In the genomic region with DNA sequence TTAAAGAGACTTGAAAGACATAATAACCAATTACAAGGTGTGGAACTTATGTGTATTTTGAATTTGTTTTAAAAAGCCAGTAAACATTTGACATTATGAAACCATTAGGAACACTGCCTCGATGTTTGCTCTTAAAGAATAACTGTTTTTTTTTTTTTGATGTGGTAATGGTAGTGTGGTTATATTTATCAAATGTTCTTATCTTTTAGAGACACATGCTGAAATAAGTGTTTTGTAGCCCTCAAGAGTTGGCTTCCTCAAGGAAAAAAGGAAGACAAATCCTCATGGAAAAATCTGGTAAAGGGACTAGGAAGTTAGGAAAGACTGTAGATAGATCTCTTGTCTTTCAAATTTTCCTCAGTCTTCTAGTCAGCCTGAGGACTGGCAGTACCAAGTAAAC, we compare ENCODE assay signal across 24 cellular contexts.
"Had no signal": no experiment of that assay in that cellular context is flagged by ENCODE, and none has a peak within 500 bp of the region (broad histone marks: within the 10 kb centered on the region; RNA-seq: fewer than 3 reads in every experiment).

No MANE protein-coding gene starts in this region.

- DNase-seq: activated CD4-positive, alpha-beta T cell treated with anti-CD3 and anti-CD28 coated beads for 1 hour; activated CD4-positive, alpha-beta T cell treated with anti-CD3 and anti-CD28 coated beads, Interleukin-2, amount 10 ng/mL, durations not matched to agents 24 days and 14 days; activated CD4-positive, alpha-beta T cell treated with anti-CD3 and anti-CD28 coated beads, Interleukin-2, amount 50 U/mL, for 4 hours; activated CD4-positive, CD25-positive, alpha-beta regulatory T cell; activated CD8-positive, alpha-beta T cell treated with anti-CD3 and anti-CD28 coated beads for 36 hours; activated effector memory CD4-positive, alpha-beta T cell treated with anti-CD3 and anti-CD28 coated beads, Interleukin-2, amount 50 U/mL, for 16 hours; activated naive CD4-positive, alpha-beta T cell; activated T-cell treated with anti-CD3 and anti-CD28 coated beads, Interleukin-2, amount 50 U/mL, for 1 hour; activated T-cell treated with anti-CD3 and anti-CD28 coated beads, Interleukin-2, amount 50 U/mL, for 72 hours; adrenal gland; anterior cingulate cortex; KBM-7; MM.1S; NCI-H146; NCI-H2029 treated with DMSO at 0.1 percent for 48 hours; NCI-H2171; NCI-H510A; NK-92 treated with Interleukin-12 subunit alpha and Interleukin-12 subunit beta, amount 100 ng/mL, for 24 hours; Right ventricle myocardium superior; T1000; WERI-Rb-1 had no signal

- H3K27ac ChIP-seq: WERI-Rb-1 had no signal

- H3K36me3 Mint-ChIP-seq: activated naive CD4-positive, alpha-beta T cell treated with anti-CD3 and anti-CD28 coated beads, Interleukin-2, amount 50 U/mL, for 72 hours; brain had no signal

- H3K27ac Mint-ChIP-seq: activated CD4-positive, alpha-beta T cell treated with anti-CD3 and anti-CD28 coated beads, Interleukin-2, amount 10 ng/mL, durations not matched to agents 24 days and 14 days; activated CD8-positive, alpha-beta T cell treated with anti-CD3 and anti-CD28 coated beads for 36 hours; activated naive CD4-positive, alpha-beta T cell treated with anti-CD3 and anti-CD28 coated beads, Interleukin-2, amount 50 U/mL, for 72 hours; activated T-cell treated with anti-CD3 and anti-CD28 coated beads, Interleukin-2, amount 50 U/mL, for 72 hours; activated T-helper 17 cell treated with anti-CD3 and anti-CD28 coated beads, Interleukin-2, amount 50 U/mL, for 72 hours had no signal

- H3K36me3 ChIP-seq: adrenal gland, WERI-Rb-1 had no signal

- H3K9me3 Mint-ChIP-seq: activated CD4-positive, alpha-beta T cell treated with anti-CD3 and anti-CD28 coated beads, Interleukin-2, amount 10 ng/mL, durations not matched to agents 24 days and 14 days; activated CD8-positive, alpha-beta T cell treated with anti-CD3 and anti-CD28 coated beads for 36 hours; activated naive CD4-positive, alpha-beta T cell treated with anti-CD3 and anti-CD28 coated beads, Interleukin-2, amount 50 U/mL, for 72 hours; activated T-cell treated with anti-CD3 and anti-CD28 coated beads, Interleukin-2, amount 50 U/mL, for 72 hours; activated T-helper 17 cell treated with anti-CD3 and anti-CD28 coated beads, Interleukin-2, amount 50 U/mL, for 72 hours; brain had no signal

- H3K9me3 ChIP-seq: adrenal gland had no signal

- H3K27me3 ChIP-seq: adrenal gland had no signal

- ATAC-seq: activated CD8-positive, alpha-beta T cell treated with anti-CD3 and anti-CD28 coated beads for 36 hours; activated naive CD4-positive, alpha-beta T cell treated with anti-CD3 and anti-CD28 coated beads, Interleukin-2, amount 50 U/mL, for 72 hours; activated T-cell treated with anti-CD3 and anti-CD28 coated beads, Interleukin-2, amount 50 U/mL, for 72 hours; activated T-helper 17 cell treated with anti-CD3 and anti-CD28 coated beads, Interleukin-2, amount 50 U/mL, for 72 hours had no signal
